Comparison of ENCODE assay signal across 1 cellular context in the genomic region with DNA sequence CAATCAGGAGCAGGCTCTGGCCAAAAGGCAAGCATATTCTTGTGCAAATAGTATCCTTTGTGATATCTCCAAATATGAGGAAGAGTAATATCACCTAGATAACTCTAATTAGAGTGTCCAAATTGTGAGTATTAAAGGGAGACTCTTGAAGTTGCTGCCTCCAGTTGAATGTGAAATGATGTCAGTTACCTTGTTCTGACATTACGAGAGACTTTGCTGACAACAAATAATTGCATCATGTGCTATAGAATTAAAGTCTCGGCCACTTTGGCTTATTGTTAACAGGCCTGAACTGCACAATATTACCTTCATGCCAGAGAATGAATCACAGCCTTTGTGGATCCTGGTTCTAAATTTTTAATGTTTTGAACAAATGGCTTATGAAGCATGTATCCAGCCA.
TF ChIP-seq lines count a peak whose summit lies in the region.

No MANE protein-coding gene starts in this region.

TF ChIP-seq in K562, 482 proteins besides CTCF, POLR2A, EP300 and RAD21 (continued from another document):
- TF ChIP-seq, protein P1, sequence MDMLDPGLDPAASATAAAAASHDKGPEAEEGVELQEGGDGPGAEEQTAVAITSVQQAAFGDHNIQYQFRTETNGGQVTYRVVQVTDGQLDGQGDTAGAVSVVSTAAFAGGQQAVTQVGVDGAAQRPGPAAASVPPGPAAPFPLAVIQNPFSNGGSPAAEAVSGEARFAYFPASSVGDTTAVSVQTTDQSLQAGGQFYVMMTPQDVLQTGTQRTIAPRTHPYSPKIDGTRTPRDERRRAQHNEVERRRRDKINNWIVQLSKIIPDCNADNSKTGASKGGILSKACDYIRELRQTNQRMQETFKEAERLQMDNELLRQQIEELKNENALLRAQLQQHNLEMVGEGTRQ (CRISPR knock-in tag; IDR thresholded peaks at IDR 0.05) = no peak
- no peak for TF ChIP-seq ZNF436 (CRISPR knock-in tag; IDR thresholded peaks at IDR 0.05)
- no peak for TF ChIP-seq E2F8 (IDR thresholded peaks at IDR 0.05; ENCODE audit: low read depth, partially characterized antibody)
- no peak for TF ChIP-seq HNRNPLL (IDR thresholded peaks at IDR 0.05; ENCODE audit: low read depth, low read length, poor library complexity, severe bottlenecking)
- TF ChIP-seq NFXL1 (CRISPR knock-in tag; IDR thresholded peaks at IDR 0.05) = no peak
- no peak for TF ChIP-seq COPS2 (conservative IDR thresholded peaks at IDR 0.05)
- peak; percentile 48; the same call in 1 of the 2 replicates for TF ChIP-seq ZFX (CRISPR knock-in tag; IDR thresholded peaks at IDR 0.05)
- TF ChIP-seq ETV1 (tag; conservative IDR thresholded peaks at IDR 0.05; ENCODE audit: low read depth) = no peak
- no peak for TF ChIP-seq MCM2 (IDR thresholded peaks at IDR 0.05; ENCODE audit: low read depth)
- TF ChIP-seq PHTF2 (CRISPR knock-in tag; IDR thresholded peaks at IDR 0.05) = 0 out of 2 replicates have a peak, but pooled peaks have one; percentile 22
- no peak for TF ChIP-seq ZNF551 (CRISPR knock-in tag; IDR thresholded peaks at IDR 0.05)
- TF ChIP-seq, protein P2, sequence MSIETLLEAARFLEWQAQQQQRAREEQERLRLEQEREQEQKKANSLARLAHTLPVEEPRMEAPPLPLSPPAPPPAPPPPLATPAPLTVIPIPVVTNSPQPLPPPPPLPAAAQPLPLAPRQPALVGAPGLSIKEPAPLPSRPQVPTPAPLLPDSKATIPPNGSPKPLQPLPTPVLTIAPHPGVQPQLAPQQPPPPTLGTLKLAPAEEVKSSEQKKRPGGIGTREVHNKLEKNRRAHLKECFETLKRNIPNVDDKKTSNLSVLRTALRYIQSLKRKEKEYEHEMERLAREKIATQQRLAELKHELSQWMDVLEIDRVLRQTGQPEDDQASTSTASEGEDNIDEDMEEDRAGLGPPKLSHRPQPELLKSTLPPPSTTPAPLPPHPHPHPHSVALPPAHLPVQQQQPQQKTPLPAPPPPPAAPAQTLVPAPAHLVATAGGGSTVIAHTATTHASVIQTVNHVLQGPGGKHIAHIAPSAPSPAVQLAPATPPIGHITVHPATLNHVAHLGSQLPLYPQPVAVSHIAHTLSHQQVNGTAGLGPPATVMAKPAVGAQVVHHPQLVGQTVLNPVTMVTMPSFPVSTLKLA (conservative IDR thresholded peaks at IDR 0.05) = 0 out of 4 replicates have a peak, but pooled peaks of 1 of the 2 experiments have one; percentile 11
- 0 out of 2 replicates have a peak, but pooled peaks have one; percentile 41 for TF ChIP-seq PTRF (tag; IDR thresholded peaks at IDR 0.05)
- peak; percentile 42 for TF ChIP-seq CXXC5 (CRISPR knock-in tag; IDR thresholded peaks at IDR 0.05)
- no peak for TF ChIP-seq JUNB (CRISPR knock-in tag; conservative IDR thresholded peaks at IDR 0.05)
- no peak for TF ChIP-seq BRD4 (IDR thresholded peaks at IDR 0.05)
- TF ChIP-seq, protein P3, sequence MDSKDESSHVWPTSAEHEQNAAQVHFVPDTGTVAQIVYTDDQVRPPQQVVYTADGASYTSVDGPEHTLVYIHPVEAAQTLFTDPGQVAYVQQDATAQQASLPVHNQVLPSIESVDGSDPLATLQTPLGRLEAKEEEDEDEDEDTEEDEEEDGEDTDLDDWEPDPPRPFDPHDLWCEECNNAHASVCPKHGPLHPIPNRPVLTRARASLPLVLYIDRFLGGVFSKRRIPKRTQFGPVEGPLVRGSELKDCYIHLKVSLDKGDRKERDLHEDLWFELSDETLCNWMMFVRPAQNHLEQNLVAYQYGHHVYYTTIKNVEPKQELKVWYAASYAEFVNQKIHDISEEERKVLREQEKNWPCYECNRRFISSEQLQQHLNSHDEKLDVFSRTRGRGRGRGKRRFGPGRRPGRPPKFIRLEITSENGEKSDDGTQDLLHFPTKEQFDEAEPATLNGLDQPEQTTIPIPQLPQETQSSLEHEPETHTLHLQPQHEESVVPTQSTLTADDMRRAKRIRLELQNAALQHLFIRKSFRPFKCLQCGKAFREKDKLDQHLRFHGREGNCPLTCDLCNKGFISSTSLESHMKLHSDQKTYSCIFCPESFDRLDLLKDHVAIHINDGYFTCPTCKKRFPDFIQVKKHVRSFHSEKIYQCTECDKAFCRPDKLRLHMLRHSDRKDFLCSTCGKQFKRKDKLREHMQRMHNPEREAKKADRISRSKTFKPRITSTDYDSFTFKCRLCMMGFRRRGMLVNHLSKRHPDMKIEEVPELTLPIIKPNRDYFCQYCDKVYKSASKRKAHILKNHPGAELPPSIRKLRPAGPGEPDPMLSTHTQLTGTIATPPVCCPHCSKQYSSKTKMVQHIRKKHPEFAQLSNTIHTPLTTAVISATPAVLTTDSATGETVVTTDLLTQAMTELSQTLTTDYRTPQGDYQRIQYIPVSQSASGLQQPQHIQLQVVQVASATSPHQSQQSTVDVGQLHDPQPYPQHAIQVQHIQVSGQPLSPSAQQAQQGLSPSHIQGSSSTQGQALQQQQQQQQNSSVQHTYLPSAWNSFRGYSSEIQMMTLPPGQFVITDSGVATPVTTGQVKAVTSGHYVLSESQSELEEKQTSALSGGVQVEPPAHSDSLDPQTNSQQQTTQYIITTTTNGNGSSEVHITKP (IDR thresholded peaks at IDR 0.05; ENCODE audit: partially characterized antibody) = no peak
- TF ChIP-seq CEBPG (CRISPR knock-in tag; IDR thresholded peaks at IDR 0.05) = peak; percentile 92
- peak; percentile 89 to 96 for TF ChIP-seq CEBPG (tag; conservative IDR thresholded peaks at IDR 0.05 in 1 of 2, IDR thresholded peaks at IDR 0.05 in 1 of 2)
- TF ChIP-seq ARHGAP35 (IDR thresholded peaks at IDR 0.05; ENCODE audit: partially characterized antibody) = no peak
- TF ChIP-seq ZNF23 (CRISPR knock-in tag; IDR thresholded peaks at IDR 0.05) = no peak
- TF ChIP-seq TCF3 (CRISPR knock-in tag; IDR thresholded peaks at IDR 0.05) = no peak
- TF ChIP-seq SOX6 (IDR thresholded peaks at IDR 0.05) = 0 out of 2 replicates have a peak, but pooled peaks have one; percentile 13
- TF ChIP-seq TSC22D4 (tag; IDR thresholded peaks at IDR 0.05) = no peak
- TF ChIP-seq ZNF175 (CRISPR knock-in tag; IDR thresholded peaks at IDR 0.05; ENCODE audit: low read depth) = 0 out of 2 replicates have a peak, but pooled peaks have one; percentile 64
- no peak for TF ChIP-seq ATF1 (CRISPR knock-in tag; IDR thresholded peaks at IDR 0.05)
- TF ChIP-seq ATF1 (tag; IDR thresholded peaks at IDR 0.05) = peak; percentile 35; the same call in 1 of the 2 replicates
- no peak for TF ChIP-seq UBTF (IDR thresholded peaks at IDR 0.05; ENCODE audit: borderline replicate concordance in 1 of 2, low read depth in 2 of 2, low read length in 2 of 2)
